ENCODE assay signal across 30 cellular contexts in genomic region chr12:28890664-28891063, GRCh38.
"Had no signal": no experiment of that assay in that cellular context is flagged by ENCODE, and none has a peak within 500 bp of the region (broad histone marks: within the 10 kb centered on the region; RNA-seq: fewer than 3 reads in every experiment).

No MANE protein-coding gene starts in this region.

- H3K9ac ChIP-seq: neural progenitor cell, parathyroid adenoma had no signal

- H3K4me1 ChIP-seq: neural progenitor cell, parathyroid adenoma, psoas muscle, spleen, suprapubic skin, testis, tibial artery, transverse colon, upper lobe of right lung, uterus had no signal

- H3K36me3 ChIP-seq: neural progenitor cell, ovary, spleen, suprapubic skin, tibial artery, transverse colon, upper lobe of right lung, uterus had no signal

- H2AFZ ChIP-seq: neural progenitor cell, parathyroid adenoma had no signal

- DNase-seq: naive thymus-derived CD8-positive, alpha-beta T cell; occipital lobe; ovary; posterior cingulate gyrus; psoas muscle; right cardiac atrium; spleen; stimulated activated CD4-positive, alpha-beta T cell treated with anti-CD3 and anti-CD28 coated beads, Interleukin-12 subunit alpha, Interleukin-12 subunit beta, amount 100 ng/mL, for 4 hours; stimulated activated CD4-positive, alpha-beta T cell treated with anti-CD3 and anti-CD28 coated beads, Interleukin-1b, Interleukin-23, amount 100 ng/mL, for 48 hours; stimulated activated CD4-positive, alpha-beta T cell treated with anti-CD3 and anti-CD28 coated beads, Interleukin-4, amount 100 ng/mL, for 1 hour; stimulated activated CD4-positive, alpha-beta T cell treated with anti-CD3 and anti-CD28 coated beads, Interleukin-4, amount 100 ng/mL, for 4 hours; stimulated activated CD8-positive, alpha-beta memory T cell treated with anti-CD3 and anti-CD28 coated beads, Interleukin-4, amount 100 ng/mL, for 48 hours; stimulated activated naive CD4-positive, alpha-beta T cell; stimulated activated naive CD8-positive, alpha-beta T cell treated with anti-CD3 and anti-CD28 coated beads, Interleukin-15, amount 100 ng/mL, for 72 hours; stimulated activated naive CD8-positive, alpha-beta T cell treated with anti-CD3 and anti-CD28 coated beads, Interleukin-15, Interleukin-2, amounts not matched to agents 100 U/mL and 50 U/mL, for 24 hours; substantia nigra; testis; tibial artery; transverse colon; upper lobe of right lung; uterus had no signal

- ATAC-seq: naive thymus-derived CD8-positive, alpha-beta T cell; natural killer cell treated with Interleukin-12 subunit alpha and Interleukin-12 subunit beta and Interleukin-15 and Interleukin-18, amount 100 ng/mL, for 72 hours; psoas muscle; right cardiac atrium; stimulated activated memory B cell treated with anti-CD40 and anti-IgM and Interleukin-4, amounts not matched to agents 10 μg/mL and 1 μg/mL and 100 μg/mL, for 72 hours; stimulated activated naive CD8-positive, alpha-beta T cell treated with anti-CD3 and anti-CD28 coated beads, Interleukin-15, amount 100 ng/mL, for 72 hours; stimulated activated naive CD8-positive, alpha-beta T cell treated with anti-CD3 and anti-CD28 coated beads, Interleukin-15, Interleukin-2, amounts not matched to agents 100 U/mL and 50 U/mL, for 24 hours; upper lobe of right lung had no signal

- H3K4me2 ChIP-seq: neural progenitor cell, smooth muscle cell had no signal

- H3K27me3 Mint-ChIP-seq: progenitor cell of endocrine pancreas; stimulated activated memory B cell treated with anti-CD40 and anti-IgM and Interleukin-4, amounts not matched to agents 10 μg/mL and 1 μg/mL and 100 μg/mL, for 72 hours; stimulated activated naive CD8-positive, alpha-beta T cell treated with anti-CD3 and anti-CD28 coated beads, Interleukin-15, amount 100 ng/mL, for 72 hours; type B pancreatic cell had no signal

- H3K4me3 ChIP-seq: neural progenitor cell, ovary, psoas muscle, skin epidermis, smooth muscle cell, spleen, suprapubic skin, testis, tibial artery, transverse colon, upper lobe of right lung, uterus had no signal

- H3K4me3 Mint-ChIP-seq: naive thymus-derived CD8-positive, alpha-beta T cell; natural killer cell treated with Interleukin-12 subunit alpha and Interleukin-12 subunit beta and Interleukin-15 and Interleukin-18, amount 100 ng/mL, for 72 hours; neural progenitor cell; stimulated activated memory B cell treated with anti-CD40 and anti-IgM and Interleukin-4, amounts not matched to agents 10 μg/mL and 1 μg/mL and 100 μg/mL, for 72 hours; stimulated activated naive CD8-positive, alpha-beta T cell treated with anti-CD3 and anti-CD28 coated beads, Interleukin-15, amount 100 ng/mL, for 72 hours; type B pancreatic cell had no signal

- H3K9me3 Mint-ChIP-seq: neural progenitor cell; stimulated activated memory B cell treated with anti-CD40 and anti-IgM and Interleukin-4, amounts not matched to agents 10 μg/mL and 1 μg/mL and 100 μg/mL, for 72 hours; stimulated activated naive CD8-positive, alpha-beta T cell treated with anti-CD3 and anti-CD28 coated beads, Interleukin-15, amount 100 ng/mL, for 72 hours; type B pancreatic cell had no signal

- H3K9me3 ChIP-seq: ovary, psoas muscle, spleen, suprapubic skin, testis, tibial artery, transverse colon, upper lobe of right lung, uterus had no signal

- H3K4me1 Mint-ChIP-seq: naive thymus-derived CD8-positive, alpha-beta T cell; neural progenitor cell; stimulated activated memory B cell treated with anti-CD40 and anti-IgM and Interleukin-4, amounts not matched to agents 10 μg/mL and 1 μg/mL and 100 μg/mL, for 72 hours; stimulated activated naive CD8-positive, alpha-beta T cell treated with anti-CD3 and anti-CD28 coated beads, Interleukin-15, amount 100 ng/mL, for 72 hours had no signal

- H3K27ac ChIP-seq: neural progenitor cell, ovary, parathyroid adenoma, psoas muscle, skin epidermis, spleen, suprapubic skin, testis, tibial artery, transverse colon, upper lobe of right lung, uterus had no signal

- H3K36me3 Mint-ChIP-seq: naive thymus-derived CD8-positive, alpha-beta T cell; neural progenitor cell; stimulated activated memory B cell treated with anti-CD40 and anti-IgM and Interleukin-4, amounts not matched to agents 10 μg/mL and 1 μg/mL and 100 μg/mL, for 72 hours; type B pancreatic cell had no signal

- H3K27ac Mint-ChIP-seq: naive thymus-derived CD8-positive, alpha-beta T cell; natural killer cell treated with Interleukin-12 subunit alpha and Interleukin-12 subunit beta and Interleukin-15 and Interleukin-18, amount 100 ng/mL, for 72 hours; neural progenitor cell; progenitor cell of endocrine pancreas; stimulated activated memory B cell treated with anti-CD40 and anti-IgM and Interleukin-4, amounts not matched to agents 10 μg/mL and 1 μg/mL and 100 μg/mL, for 72 hours; stimulated activated naive CD8-positive, alpha-beta T cell treated with anti-CD3 and anti-CD28 coated beads, Interleukin-15, amount 100 ng/mL, for 72 hours; type B pancreatic cell had no signal

- H3K27me3 ChIP-seq: neural progenitor cell, ovary, spleen, suprapubic skin, testis, tibial artery, transverse colon, upper lobe of right lung, uterus had no signal
